In genomic region chr19:35052599-35053190, GRCh38 we compare ENCODE assay signal across 19 cellular contexts. TPM values are rescaled to one million over a fixed set of nuclear protein-coding genes. Genes with fewer than 3 reads are reported as not detected.
DNase-seq lines count a peak whose midpoint lies in the region; ATAC-seq and TF ChIP-seq lines count a peak whose summit lies in the region.
"Had no signal": no experiment of that assay in that cellular context is flagged by ENCODE, and none has a peak within 500 bp of the region (broad histone marks: within the 10 kb centered on the region; RNA-seq: fewer than 3 reads in every experiment).

No MANE protein-coding gene starts in this region.

- TF ChIP-seq CTCF in right atrium auricular region (IDR thresholded peaks at IDR 0.05) (no peak), heart right ventricle (IDR thresholded peaks at IDR 0.05) (no peak), lower lobe of right lung (IDR thresholded peaks at IDR 0.05) (no peak)

- no peak overlapping the region for H3K27ac Mint-ChIP-seq in T-helper 17 cell
- H3K27ac Mint-ChIP-seq: CD14-positive monocyte had no signal

- no peaks in the 10 kb centered on the region for H3K36me3 Mint-ChIP-seq in T-helper 17 cell (ENCODE audit: low read depth)
- H3K36me3 Mint-ChIP-seq: CD14-positive monocyte had no signal

- no peak overlapping the region for H3K4me3 ChIP-seq in right atrium auricular region
- H3K4me3 ChIP-seq in heart right ventricle: no peak overlapping the region
- H3K4me3 ChIP-seq in HUES6 (ENCODE audit: low read depth, low read length): no peak overlapping the region
- no peak overlapping the region for H3K4me3 ChIP-seq in lower lobe of right lung
- H3K4me3 ChIP-seq in skeletal muscle tissue (ENCODE audit: low read length in 3 of 3): no peak overlapping the region
- H3K4me3 ChIP-seq: Peyer's patch, SJSA1 had no signal

- 60 to 65% methylated on average over 8 of the region's 8 CpGs for WGBS in heart right ventricle, 2 donors

- intact Hi-C loops in heart right ventricle (cut with DNase I): loop anchor here in 1 of 10 donors (5.0 kb wide), 1 partner anchor 35 kb away; no protein-coding TSS in a partner anchor
- intact Hi-C loops in lower lobe of right lung (cut with DNase I): no loop called here

- H3K4me1 Mint-ChIP-seq in T-helper 17 cell: no peaks in the 10 kb centered on the region
- H3K4me1 Mint-ChIP-seq: CD14-positive monocyte had no signal

- peaks cover 0 to 31% of the 10 kb centered on the region in 2 donors for H3K4me1 ChIP-seq in right atrium auricular region
- peaks cover 0 to 19% (median 9%) of the 10 kb centered on the region in 9 donors for H3K4me1 ChIP-seq in heart right ventricle
- H3K4me1 ChIP-seq in HUES6 (ENCODE audit: control insufficient read depth, insufficient read depth, low read length): 0 out of 2 replicates have a peak, but pooled peaks cover 10% of the 10 kb centered on the region
- no peaks in the 10 kb centered on the region for H3K4me1 ChIP-seq in lower lobe of right lung
- peaks cover 25 to 38% (median 32%) of the 10 kb centered on the region in 3 donors for H3K4me1 ChIP-seq in skeletal muscle tissue (ENCODE audit: control insufficient read depth in 3 of 3, insufficient read depth in 3 of 3, low read length in 3 of 3)
- H3K4me1 ChIP-seq: Peyer's patch, SJSA1 had no signal

- no peaks in the 10 kb centered on the region for H3K9me3 ChIP-seq in right atrium auricular region
- no peaks in the 10 kb centered on the region for H3K9me3 ChIP-seq in heart right ventricle
- H3K9me3 ChIP-seq in HUES6 (ENCODE audit: control insufficient read depth, insufficient read depth, low read depth, low read length): no peaks in the 10 kb centered on the region
- H3K9me3 ChIP-seq in lower lobe of right lung: no peaks in the 10 kb centered on the region
- H3K9me3 ChIP-seq in skeletal muscle tissue (ENCODE audit: control insufficient read depth in 3 of 3, low read length in 3 of 3): no peaks in the 10 kb centered on the region
- H3K9me3 ChIP-seq in T-helper 17 cell (ENCODE audit: control insufficient read depth, low read length, poor library complexity, severe bottlenecking): no peaks in the 10 kb centered on the region
- H3K9me3 ChIP-seq: Peyer's patch, SJSA1 had no signal

- ATAC-seq in heart right ventricle (no peak), lower lobe of right lung (no peak), T-helper 17 cell (no peak)

- H3K9ac ChIP-seq in HUES6 (ENCODE audit: low read length) (no peak overlapping the region), skeletal muscle tissue (ENCODE audit: low read depth in 1 of 3, low read length in 3 of 3) (peak overlapping the region in 2 of 3 donors; percentile 38 to 54)

- no peak for DNase-seq in right atrium auricular region (ENCODE audit: low spot score)
- DNase-seq in heart right ventricle: no peak
- DNase-seq in lower lobe of right lung: peak; percentile 10
- DNase-seq in T-helper 17 cell: no peak
- no peak for DNase-seq in hippocampal formation (lab: John Stamatoyannopoulos, UW)
- no peak for DNase-seq in NCI-H1048 (lab: John Stamatoyannopoulos, UW)
- DNase-seq: GDM1, KG1, NCI-H1105, NCI-H2029 treated with DMSO at 0.1 percent for 48 hours, NCI-H226, NCI-H524, Peyer's patch had no signal

- H3K4me3 Mint-ChIP-seq in T-helper 17 cell: no peak overlapping the region
- H3K4me3 Mint-ChIP-seq: CD14-positive monocyte had no signal

- H3K27me3 ChIP-seq in right atrium auricular region (no peaks in the 10 kb centered on the region), heart right ventricle (peaks cover 0 to 7% (median 0%) of the 10 kb centered on the region in 7 donors), HUES6 (ENCODE audit: control insufficient read depth, insufficient read depth, low read length) (no peaks in the 10 kb centered on the region), lower lobe of right lung (ENCODE audit: low read depth) (no peaks in the 10 kb centered on the region), skeletal muscle tissue (ENCODE audit: control insufficient read depth in 3 of 3, insufficient read depth in 3 of 3, low read length in 3 of 3) (no peaks in the 10 kb centered on the region)
- H3K27me3 ChIP-seq: Peyer's patch had no signal

- H3K27ac ChIP-seq in right atrium auricular region: peak overlapping the region; percentile 73 to 90
- peak overlapping the region in 1 of 10 donors; percentile 14 for H3K27ac ChIP-seq in heart right ventricle
- peak overlapping the region; percentile 38; the same call in 1 of the 2 replicates for H3K27ac ChIP-seq in HUES6 (ENCODE audit: low read depth, low read length)
- H3K27ac ChIP-seq in lower lobe of right lung: no peak overlapping the region
- peak overlapping the region; percentile 48 for H3K27ac ChIP-seq in skeletal muscle tissue (ENCODE audit: low read depth, low read length)
- H3K27ac ChIP-seq: Peyer's patch, SJSA1 had no signal

- peaks cover 16% of the 10 kb centered on the region for H3K27me3 Mint-ChIP-seq in T-helper 17 cell

- no peaks in the 10 kb centered on the region for H3K36me3 ChIP-seq in right atrium auricular region
- no peaks in the 10 kb centered on the region for H3K36me3 ChIP-seq in heart right ventricle
- no peaks in the 10 kb centered on the region for H3K36me3 ChIP-seq in HUES6 (ENCODE audit: control insufficient read depth, insufficient read depth, low read length)
- no peaks in the 10 kb centered on the region for H3K36me3 ChIP-seq in lower lobe of right lung
- no peaks in the 10 kb centered on the region for H3K36me3 ChIP-seq in skeletal muscle tissue (ENCODE audit: control insufficient read depth in 3 of 3, insufficient read depth in 3 of 3, low read length in 3 of 3)
- H3K36me3 ChIP-seq: Peyer's patch, SJSA1 had no signal

RNA-seq across cellular contexts. Expression of gene HPN, which starts 11.2 kb away (rescaled TPM):
- total RNA-seq in right atrium auricular region (1 to 10 TPM; 2.5 to 7.2 TPM), heart right ventricle (10 to 100 TPM in 1 of 10 donors, 1 to 10 TPM in 9; 2.8 to 13.1 (median 4.8) TPM), lower lobe of right lung (28.1 TPM), skeletal muscle tissue (0.52 TPM), T-helper 17 cell (under 1 TPM in 1 of 2 donors, not detected in 1; 0.89 TPM)
- 1 to 10 TPM; 1.4 to 3.5 TPM for polyA plus RNA-seq in heart right ventricle
- total RNA-seq: A172, Daoy, SJSA1 had no signal
- polyA plus RNA-seq: CD14-positive monocyte had no signal

RNA-seq across cellular contexts. Expression of gene SCN1B, which starts 22.4 kb away (rescaled TPM):
- total RNA-seq in right atrium auricular region (100 to 1,000 TPM in 1 of 2 donors, 10 to 100 TPM in 1; 57.3 to 119 TPM), heart right ventricle (10 to 100 TPM; 33.1 to 70.5 (median 41.5) TPM), lower lobe of right lung (9.8 TPM), skeletal muscle tissue (1.6 TPM), T-helper 17 cell (1 to 10 TPM; 1.9 to 6.2 TPM)
- polyA plus RNA-seq in heart right ventricle: 10 to 100 TPM; 24.5 to 60.5 TPM

RNA-seq across cellular contexts. Expression of gene GRAMD1A, which starts 52.6 kb away (rescaled TPM):
- total RNA-seq in right atrium auricular region (10 to 100 TPM; 29.6 to 37.7 TPM), heart right ventricle (10 to 100 TPM; 19.5 to 49.4 (median 30.3) TPM), lower lobe of right lung (90.7 TPM), skeletal muscle tissue (17.7 TPM), T-helper 17 cell (100 to 1,000 TPM; 153 to 162 TPM)
- 10 to 100 TPM; 38.7 to 40.9 TPM for polyA plus RNA-seq in heart right ventricle
